ENCODE assay signal across 25 cellular contexts in the genomic region with DNA sequence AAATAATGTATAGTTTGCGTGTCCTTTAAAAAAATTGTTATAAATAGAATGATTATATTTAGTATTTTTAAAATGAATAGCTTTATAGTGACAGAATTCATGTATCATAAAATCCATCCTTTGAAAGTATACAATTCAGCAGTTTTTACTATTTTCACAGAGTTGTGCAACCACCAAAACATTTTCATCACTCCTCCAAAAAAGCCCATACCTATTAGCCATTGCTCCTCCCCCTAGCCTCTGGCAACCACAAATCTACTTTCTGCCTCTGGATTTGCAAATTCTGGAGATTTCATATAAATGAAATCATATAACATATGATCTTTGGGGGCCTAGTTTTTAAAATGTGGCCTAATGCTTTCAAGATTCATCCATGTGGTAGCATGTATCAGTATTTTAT.
"Had no signal": no experiment of that assay in that cellular context is flagged by ENCODE, and none has a peak within 500 bp of the region (broad histone marks: within the 10 kb centered on the region; RNA-seq: fewer than 3 reads in every experiment).

No MANE protein-coding gene starts in this region.

- H3K4me1 Mint-ChIP-seq: brain had no signal

- H3K36me3 Mint-ChIP-seq: natural killer cell had no signal

- H3K27ac Mint-ChIP-seq: activated T-helper 1 cell treated with anti-CD3 and anti-CD28 coated beads, Interleukin-12 subunit alpha, Interleukin-12 subunit beta, Interleukin-2, Interleukin-4 antibody, amounts not matched to agents 30 ng/mL and 10 ng/mL and 1 ng/mL, durations not matched to agents 14 hours and 24 hours and 36 hours; brain; natural killer cell; T-helper 2 cell treated with Interferon-gamma antibody and Interleukin-4, amounts not matched to agents 5 μg/mL and 100 μg/mL, for 36 hours had no signal

- H3K4me1 ChIP-seq: gastrocnemius medialis, psoas muscle, right atrium auricular region, thyroid gland, upper lobe of right lung had no signal

- H3K4me3 Mint-ChIP-seq: activated CD8-positive, alpha-beta T cell treated with anti-CD3 and anti-CD28 coated beads, Interleukin-2, amount 10 ng/mL, durations not matched to agents 7 days and 5 days; activated T-helper 1 cell treated with anti-CD3 and anti-CD28 coated beads, Interleukin-12 subunit alpha, Interleukin-12 subunit beta, Interleukin-2, Interleukin-4 antibody, amounts not matched to agents 30 ng/mL and 10 ng/mL and 1 ng/mL, durations not matched to agents 14 hours and 24 hours and 36 hours; brain; natural killer cell; T-helper 2 cell treated with Interferon-gamma antibody and Interleukin-4, amounts not matched to agents 5 μg/mL and 100 μg/mL, for 36 hours had no signal

- FAIRE-seq: pancreas, TTC549 had no signal

- H3K27ac ChIP-seq: gastrocnemius medialis, pancreas, psoas muscle, right atrium auricular region, spleen, thyroid gland, upper lobe of right lung, WERI-Rb-1 had no signal

- H3K4me3 ChIP-seq: gastrocnemius medialis, pancreas, psoas muscle, right atrium auricular region, spleen, thyroid gland, upper lobe of right lung had no signal

- H3K9me3 ChIP-seq: gastrocnemius medialis, pancreas, psoas muscle, thyroid gland, upper lobe of right lung had no signal

- ATAC-seq: activated CD8-positive, alpha-beta T cell treated with anti-CD3 and anti-CD28 coated beads, Interleukin-2, amount 10 ng/mL, durations not matched to agents 7 days and 5 days; gastrocnemius medialis; left ventricle myocardium superior; natural killer cell; pancreas; psoas muscle; upper lobe of right lung had no signal

- DNase-seq: activated CD4-positive, alpha-beta T cell treated with anti-CD3 and anti-CD28 coated beads for 1 hour; activated CD4-positive, alpha-beta T cell treated with anti-CD3 and anti-CD28 coated beads, Interleukin-2, amount 50 U/mL, for 1 hour; activated CD8-positive, alpha-beta T cell treated with anti-CD3 and anti-CD28 coated beads, Interleukin-2, amount 10 ng/mL, durations not matched to agents 7 days and 5 days; activated gamma-delta T cell; activated naive CD4-positive, alpha-beta T cell treated with anti-CD3 and anti-CD28 coated beads, Interleukin-2, amount 50 U/mL, for 16 hours; effector CD4-positive, alpha-beta T cell; gastrocnemius medialis; hippocampal formation; left ventricle myocardium superior; mammary epithelial cell; midbrain; natural killer cell; pancreas; psoas muscle; stimulated activated CD4-positive, alpha-beta T cell treated with anti-CD3 and anti-CD28 coated beads, Interleukin-4, amount 100 ng/mL, for 1 hour; stimulated activated naive CD4-positive, alpha-beta T cell treated with Interleukin-2 at 50 U/mL for 16 hours; thyroid gland; upper lobe of right lung; WERI-Rb-1 had no signal

- H3K27me3 ChIP-seq: gastrocnemius medialis, pancreas, right atrium auricular region, spleen, thyroid gland, upper lobe of right lung had no signal
